ENCODE assay signal across 35 cellular contexts in genomic region chrY:17018126-17018525, GRCh38.
"Had no signal": no experiment of that assay in that cellular context is flagged by ENCODE, and none has a peak within 500 bp of the region (broad histone marks: within the 10 kb centered on the region; RNA-seq: fewer than 3 reads in every experiment).

No MANE protein-coding gene starts in this region.

- DNase-seq: Karpas-422, Kasumi-1, KBM-7, KG1, MG63, MM.1S, MV-4-11, NCI-H1048, NCI-H1092, NCI-H1092 treated with DMSO at 0.1 percent for 48 hours, NCI-H1105, NCI-H1105 treated with DMSO at 0.1 percent for 48 hours, NCI-H1417, NCI-H1417 treated with DMSO at 0.1 percent for 48 hours, NCI-H1436, NCI-H1436 treated with DMSO at 0.1 percent for 48 hours, NCI-H146, NCI-H1694, NCI-H1694 treated with DMSO at 0.1 percent for 48 hours, NCI-H187, NCI-H187 treated with DMSO at 0.1 percent for 48 hours, NCI-H1930, NCI-H2029, NCI-H2029 treated with DMSO at 0.1 percent for 48 hours, NCI-H2081, NCI-H2081 treated with DMSO at 0.1 percent for 48 hours, NCI-H2107, NCI-H2171, NCI-H2171 treated with DMSO at 0.1 percent for 48 hours, NCI-H2227 treated with DMSO at 0.1 percent for 48 hours, NCI-H226, NCI-H345, NCI-H446, NCI-H446 treated with DMSO at 0.1 percent for 48 hours had no signal

- H3K4me3 ChIP-seq: MG63 had no signal

- H3K27me3 ChIP-seq: MG63 had no signal

- H3K9me3 ChIP-seq: MG63 had no signal

- H3K36me3 ChIP-seq: MG63 had no signal

- H3K27ac ChIP-seq: KMS-11 had no signal
